ENCODE assay signal across 26 cellular contexts in genomic region chr6:4909063-4909645, GRCh38.
DNase-seq lines count a peak whose midpoint lies in the region; ATAC-seq, FAIRE-seq and TF ChIP-seq lines count a peak whose summit lies in the region.
"Had no signal": no experiment of that assay in that cellular context is flagged by ENCODE, and none has a peak within 500 bp of the region (broad histone marks: within the 10 kb centered on the region; RNA-seq: fewer than 3 reads in every experiment).

No MANE protein-coding gene starts in this region.

- H3K27me3 ChIP-seq in GM23338 (ENCODE audit: insufficient read depth) = no peaks in the 10 kb centered on the region
- H3K27me3 ChIP-seq: dorsolateral prefrontal cortex, heart right ventricle had no signal

- H3F3A ChIP-seq in GM23338 (replicated peaks; ENCODE audit: low read depth) = no peaks in the 10 kb centered on the region

- H3K4me2 ChIP-seq in GM23338 = no peak overlapping the region

- TF ChIP-seq CTCF in GM23338 (conservative IDR thresholded peaks at IDR 0.05; ENCODE audit: low read depth in 2 of 2) (no peak), progenitor cell of endocrine pancreas (IDR thresholded peaks at IDR 0.05; ENCODE audit: unreplicated experiment) (no peak), kidney (IDR thresholded peaks at IDR 0.05; ENCODE audit: borderline replicate concordance, extremely low read depth, insufficient read depth) (no peak)

- no peak for TF ChIP-seq POLR2A in erythroblast (IDR thresholded peaks at IDR 0.05; ENCODE audit: low read length)

- H3K27ac ChIP-seq in GM23338 (ENCODE audit: low read depth) (no peak overlapping the region), kidney (ENCODE audit: low read depth in 2 of 2, low read length in 2 of 2) (no peak overlapping the region)
- H3K27ac ChIP-seq: dorsolateral prefrontal cortex, heart right ventricle, HL-60, lower lobe of right lung had no signal

- no peak for DNase-seq in GM23338 (ENCODE audit: low spot score)
- peak; percentile 93 for DNase-seq in NCI-H69 (lab: John Stamatoyannopoulos, UW)
- peak; percentile 66 to 76 for DNase-seq in erythroblast (lab: John Stamatoyannopoulos, UW)
- no peak for DNase-seq in progenitor cell of endocrine pancreas (ENCODE audit: low spot score, unreplicated experiment)
- DNase-seq in kidney = no peak
- DNase-seq in NCI-H1694 treated with DMSO at 0.1 percent for 48 hours (lab: John Stamatoyannopoulos, UW) = no peak
- DNase-seq in Right ventricle myocardium superior = no peak
- DNase-seq: activated CD8-positive, alpha-beta memory T cell treated with anti-CD3 and anti-CD28 coated beads, Interleukin-2, amount 10 ng/mL, durations not matched to agents 7 days and 5 days; activated naive CD4-positive, alpha-beta T cell; activated T-cell treated with anti-CD3 and anti-CD28 coated beads, Interleukin-2, amount 50 U/mL, for 48 hours; amniotic stem cell; cerebellar nuclear complex; DND-41; dorsolateral prefrontal cortex; foreskin melanocyte; GF-D8; GOT3; heart right ventricle; KG1; lower lobe of right lung; RPMI8226; stimulated activated CD4-positive, alpha-beta T cell treated with anti-CD3 and anti-CD28 coated beads, Interleukin-4, amount 100 ng/mL, for 4 hours; trophoblast cell had no signal

- no peak for ATAC-seq in GM23338
- ATAC-seq in Right ventricle myocardium superior (ENCODE audit: poor library complexity) = no peak
- ATAC-seq: activated CD8-positive, alpha-beta memory T cell treated with anti-CD3 and anti-CD28 coated beads, Interleukin-2, amount 10 ng/mL, durations not matched to agents 7 days and 5 days; heart right ventricle had no signal

- FAIRE-seq in kidney (lab: Jason Lieb, UNC) = no peak
- FAIRE-seq: endometrium had no signal

- H3K9me3 Mint-ChIP-seq in GM23338 (no peaks in the 10 kb centered on the region; the same call in 2 of the 3 replicates), progenitor cell of endocrine pancreas (ENCODE audit: low read depth) (no peaks in the 10 kb centered on the region)
- H3K9me3 Mint-ChIP-seq: brain had no signal

- H3K9ac ChIP-seq in kidney (ENCODE audit: low read length in 2 of 2) = no peak overlapping the region

- H3K36me3 Mint-ChIP-seq in GM23338 (ENCODE audit: low read depth) = peaks cover 15% of the 10 kb centered on the region
- H3K36me3 Mint-ChIP-seq in progenitor cell of endocrine pancreas (ENCODE audit: insufficient read depth) = peaks cover 11% of the 10 kb centered on the region

- H4K20me1 ChIP-seq in GM23338 (replicated peaks; ENCODE audit: insufficient read depth) = peaks cover 68% of the 10 kb centered on the region

- H3K4me1 Mint-ChIP-seq in GM23338 (peaks cover 72% of the 10 kb centered on the region), progenitor cell of endocrine pancreas (ENCODE audit: low read depth) (peaks cover 47% of the 10 kb centered on the region)

- H3K9me3 ChIP-seq in kidney (ENCODE audit: control insufficient read depth in 1 of 2, low read length in 2 of 2) = no peaks in the 10 kb centered on the region
- H3K9me3 ChIP-seq: heart right ventricle, lower lobe of right lung had no signal

- no peaks in the 10 kb centered on the region for H3K36me3 ChIP-seq in GM23338 (ENCODE audit: insufficient read depth)
- H3K36me3 ChIP-seq in kidney (ENCODE audit: control insufficient read depth in 1 of 2, insufficient read depth in 2 of 2, low read length in 2 of 2) = no peaks in the 10 kb centered on the region
- H3K36me3 ChIP-seq: lower lobe of right lung had no signal

- H3K27ac Mint-ChIP-seq in GM23338 (0 out of 2 replicates have a peak overlapping the region, but pooled peaks have one; percentile 18), progenitor cell of endocrine pancreas (peak overlapping the region; percentile 25)

- H3K4me1 ChIP-seq in GM23338 (ENCODE audit: insufficient read depth) = peaks cover 54% of the 10 kb centered on the region
- H3K4me1 ChIP-seq in kidney (ENCODE audit: control insufficient read depth in 1 of 2, insufficient read depth in 1 of 2, low read depth in 1 of 2, low read length in 2 of 2) = peaks cover 16% of the 10 kb centered on the region in 2 donors

- peaks cover 100% of the 10 kb centered on the region for H3K79me2 ChIP-seq in GM23338 (replicated peaks; ENCODE audit: insufficient read depth)

- intact Hi-C loops in kidney (cut with DNase I) = no loop called here
- intact Hi-C loops in Right ventricle myocardium superior (cut with DNase I) = no loop called here

- H2AFZ ChIP-seq in GM23338 = no peak overlapping the region

- H3K9me2 ChIP-seq in GM23338 (ENCODE audit: insufficient read depth) = no peaks in the 10 kb centered on the region

- H3K4me3 ChIP-seq in GM23338 (no peak overlapping the region), kidney (ENCODE audit: low read length in 2 of 2) (no peak overlapping the region)
- H3K4me3 ChIP-seq: dorsolateral prefrontal cortex, heart right ventricle, lower lobe of right lung had no signal

- H3K27me3 Mint-ChIP-seq in GM23338 (ENCODE audit: insufficient read depth, low read depth, poor library complexity) (peaks cover 13% of the 10 kb centered on the region), progenitor cell of endocrine pancreas (no peaks in the 10 kb centered on the region)
- H3K27me3 Mint-ChIP-seq: activated CD8-positive, alpha-beta memory T cell treated with anti-CD3 and anti-CD28 coated beads, Interleukin-2, amount 10 ng/mL, durations not matched to agents 7 days and 5 days had no signal

- H3K4me3 Mint-ChIP-seq in GM23338 (no peak overlapping the region), progenitor cell of endocrine pancreas (ENCODE audit: low read depth) (no peak overlapping the region)
- H3K4me3 Mint-ChIP-seq: activated CD8-positive, alpha-beta memory T cell treated with anti-CD3 and anti-CD28 coated beads, Interleukin-2, amount 10 ng/mL, durations not matched to agents 7 days and 5 days; brain had no signal

TF ChIP-seq in GM23338, 12 proteins besides CTCF, POLR2A, EP300 and RAD21:
- TF ChIP-seq CREB1 (CRISPR knock-in tag; IDR thresholded peaks at IDR 0.05; ENCODE audit: low read depth) = no peak
- TF ChIP-seq, protein P1, sequence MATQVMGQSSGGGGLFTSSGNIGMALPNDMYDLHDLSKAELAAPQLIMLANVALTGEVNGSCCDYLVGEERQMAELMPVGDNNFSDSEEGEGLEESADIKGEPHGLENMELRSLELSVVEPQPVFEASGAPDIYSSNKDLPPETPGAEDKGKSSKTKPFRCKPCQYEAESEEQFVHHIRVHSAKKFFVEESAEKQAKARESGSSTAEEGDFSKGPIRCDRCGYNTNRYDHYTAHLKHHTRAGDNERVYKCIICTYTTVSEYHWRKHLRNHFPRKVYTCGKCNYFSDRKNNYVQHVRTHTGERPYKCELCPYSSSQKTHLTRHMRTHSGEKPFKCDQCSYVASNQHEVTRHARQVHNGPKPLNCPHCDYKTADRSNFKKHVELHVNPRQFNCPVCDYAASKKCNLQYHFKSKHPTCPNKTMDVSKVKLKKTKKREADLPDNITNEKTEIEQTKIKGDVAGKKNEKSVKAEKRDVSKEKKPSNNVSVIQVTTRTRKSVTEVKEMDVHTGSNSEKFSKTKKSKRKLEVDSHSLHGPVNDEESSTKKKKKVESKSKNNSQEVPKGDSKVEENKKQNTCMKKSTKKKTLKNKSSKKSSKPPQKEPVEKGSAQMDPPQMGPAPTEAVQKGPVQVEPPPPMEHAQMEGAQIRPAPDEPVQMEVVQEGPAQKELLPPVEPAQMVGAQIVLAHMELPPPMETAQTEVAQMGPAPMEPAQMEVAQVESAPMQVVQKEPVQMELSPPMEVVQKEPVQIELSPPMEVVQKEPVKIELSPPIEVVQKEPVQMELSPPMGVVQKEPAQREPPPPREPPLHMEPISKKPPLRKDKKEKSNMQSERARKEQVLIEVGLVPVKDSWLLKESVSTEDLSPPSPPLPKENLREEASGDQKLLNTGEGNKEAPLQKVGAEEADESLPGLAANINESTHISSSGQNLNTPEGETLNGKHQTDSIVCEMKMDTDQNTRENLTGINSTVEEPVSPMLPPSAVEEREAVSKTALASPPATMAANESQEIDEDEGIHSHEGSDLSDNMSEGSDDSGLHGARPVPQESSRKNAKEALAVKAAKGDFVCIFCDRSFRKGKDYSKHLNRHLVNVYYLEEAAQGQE (IDR thresholded peaks at IDR 0.05; ENCODE audit: unreplicated experiment) = no peak
- TF ChIP-seq EZH2 (IDR thresholded peaks at IDR 0.05; ENCODE audit: low read depth, unreplicated experiment) = no peak
- TF ChIP-seq ZNF114 (CRISPR knock-in tag; IDR thresholded peaks at IDR 0.05) = no peak
- TF ChIP-seq JUNB (IDR thresholded peaks at IDR 0.05; ENCODE audit: unreplicated experiment) = no peak
TF ChIP-seq in GM23338: peak in this region for 0.

Comparison
In these comparisons a context has a peak if more than half of its experiments do, and no peak if none do; other contexts are left out.
1. DNase-seq: peak in NCI-H69 (single experiment) and erythroblast (2 of 2); none in GM23338 (single experiment), progenitor cell of endocrine pancreas (single experiment), kidney (single experiment), NCI-H1694 treated with DMSO at 0.1 percent for 48 hours (single experiment) and Right ventricle myocardium superior (single experiment).